Comparison of ENCODE assay signal across 1 cellular context in the genomic region with DNA sequence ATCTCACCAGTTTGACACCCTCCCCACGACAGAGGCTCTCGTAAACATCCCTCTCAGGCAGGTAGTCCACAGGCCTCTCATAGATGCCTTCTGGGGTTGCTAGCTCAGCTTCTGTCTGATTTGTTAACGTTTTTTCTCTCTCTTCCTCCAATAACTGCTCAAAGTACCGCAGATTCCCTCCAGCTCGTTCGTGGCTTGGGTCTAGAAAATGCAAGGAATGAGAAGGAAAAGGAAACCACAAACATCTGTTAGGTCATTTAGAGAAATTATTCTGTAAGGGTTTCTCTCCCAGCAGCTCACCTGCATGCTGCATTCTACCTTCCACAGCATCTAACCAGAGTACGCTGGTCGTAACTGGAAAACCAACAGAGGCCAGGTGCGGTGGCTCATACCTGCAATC.
TF ChIP-seq lines count a peak whose summit lies in the region.

No MANE protein-coding gene starts in this region.

TF ChIP-seq in GM12878, 131 proteins besides CTCF, POLR2A, EP300 and RAD21:
- TF ChIP-seq EZH2 (IDR thresholded peaks at IDR 0.05; ENCODE audit: borderline replicate concordance, control insufficient read depth, low read depth, low read length): no peak
- TF ChIP-seq MYB (IDR thresholded peaks at IDR 0.05; ENCODE audit: borderline replicate concordance, low read depth, low read length): no peak
- peak; percentile 47; the same call in 1 of the 2 replicates for TF ChIP-seq RUNX3 (IDR thresholded peaks at IDR 0.05; ENCODE audit: low read length)
TF ChIP-seq in GM12878: peak in this region for 1.
